ENCODE assay signal across 1 cellular context in the genomic region with DNA sequence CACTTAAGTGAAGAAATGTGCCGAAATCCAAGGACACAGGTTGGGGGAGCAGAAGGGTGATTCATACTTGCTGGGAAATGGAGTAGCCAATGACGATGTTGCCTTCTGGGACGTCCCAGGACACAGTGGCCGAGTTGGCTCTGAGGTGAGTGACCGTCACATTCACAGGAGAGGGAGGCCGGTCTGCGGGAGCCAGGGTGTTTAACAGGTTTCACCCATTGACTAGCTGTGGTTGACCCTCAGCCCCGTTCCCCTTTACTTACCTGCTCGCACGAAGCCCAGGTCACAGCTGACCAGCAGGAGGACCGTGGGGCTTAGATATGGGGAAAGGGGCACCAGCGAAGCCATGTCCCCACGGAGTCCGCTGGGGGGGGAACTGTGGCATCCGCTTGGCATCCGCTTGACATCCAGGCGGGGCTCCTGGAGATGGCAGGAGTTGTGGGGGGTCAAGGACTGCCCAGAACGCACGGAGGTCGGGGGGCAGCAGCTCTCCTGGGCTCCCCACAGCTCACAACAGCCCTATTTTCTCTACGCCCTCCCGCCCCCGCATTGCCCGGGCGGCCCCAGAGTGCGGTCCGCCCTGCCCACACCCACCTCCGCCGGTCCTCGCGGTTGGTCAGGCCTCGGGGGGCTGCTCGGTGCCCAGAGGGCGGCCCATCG.
TF ChIP-seq lines count a peak whose summit lies in the region.

No MANE protein-coding gene starts in this region.

TF ChIP-seq in A549, 52 proteins besides CTCF, POLR2A, EP300 and RAD21 (continued from another document):
- TF ChIP-seq, protein P1, sequence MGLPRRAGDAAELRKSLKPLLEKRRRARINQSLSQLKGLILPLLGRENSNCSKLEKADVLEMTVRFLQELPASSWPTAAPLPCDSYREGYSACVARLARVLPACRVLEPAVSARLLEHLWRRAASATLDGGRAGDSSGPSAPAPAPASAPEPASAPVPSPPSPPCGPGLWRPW (IDR thresholded peaks at IDR 0.05): no peak
- TF ChIP-seq CHD4 (IDR thresholded peaks at IDR 0.05; ENCODE audit: borderline replicate concordance) (no peak), TFCP2L1 (CRISPR knock-in tag; IDR thresholded peaks at IDR 0.05) (no peak)
- TF ChIP-seq, protein P2, sequence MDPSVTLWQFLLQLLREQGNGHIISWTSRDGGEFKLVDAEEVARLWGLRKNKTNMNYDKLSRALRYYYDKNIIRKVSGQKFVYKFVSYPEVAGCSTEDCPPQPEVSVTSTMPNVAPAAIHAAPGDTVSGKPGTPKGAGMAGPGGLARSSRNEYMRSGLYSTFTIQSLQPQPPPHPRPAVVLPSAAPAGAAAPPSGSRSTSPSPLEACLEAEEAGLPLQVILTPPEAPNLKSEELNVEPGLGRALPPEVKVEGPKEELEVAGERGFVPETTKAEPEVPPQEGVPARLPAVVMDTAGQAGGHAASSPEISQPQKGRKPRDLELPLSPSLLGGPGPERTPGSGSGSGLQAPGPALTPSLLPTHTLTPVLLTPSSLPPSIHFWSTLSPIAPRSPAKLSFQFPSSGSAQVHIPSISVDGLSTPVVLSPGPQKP (IDR thresholded peaks at IDR 0.05; ENCODE audit: low read depth, low read length): no peak
